In genomic region chr2:101776172-101777043, GRCh38 we compare ENCODE assay signal across 1 cellular context.
TF ChIP-seq lines count a peak whose summit lies in the region.

No MANE protein-coding gene starts in this region.

TF ChIP-seq in GM23338, 12 proteins besides CTCF, POLR2A, EP300 and RAD21 (continued from another document):
- TF ChIP-seq CREB1 (CRISPR knock-in tag; IDR thresholded peaks at IDR 0.05; ENCODE audit: low read depth) (no peak), POLR2AphosphoS5 (IDR thresholded peaks at IDR 0.05; ENCODE audit: low read depth) (no peak)
